ENCODE assay signal across 15 cellular contexts in the genomic region with DNA sequence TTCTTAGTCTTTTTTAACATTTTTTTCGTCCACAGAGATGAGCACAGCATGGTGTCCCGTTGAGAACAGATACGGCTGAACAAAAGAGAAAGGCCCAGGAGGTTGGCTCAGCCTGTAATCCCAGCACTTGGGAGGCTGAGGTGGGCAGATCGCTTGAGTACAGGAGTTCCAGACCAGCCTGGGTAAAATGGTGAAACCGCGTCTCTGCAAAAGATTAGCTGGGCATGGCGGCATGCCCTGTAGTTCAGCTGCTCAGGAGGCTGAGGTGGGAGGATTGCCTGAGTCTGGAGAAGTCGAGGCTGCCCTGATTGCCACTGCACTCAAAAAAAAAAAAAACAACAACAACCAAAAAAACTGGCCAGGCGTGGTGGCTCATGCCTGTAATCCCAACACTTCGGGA.
"Had no signal": no experiment of that assay in that cellular context is flagged by ENCODE, and none has a peak within 500 bp of the region (broad histone marks: within the 10 kb centered on the region; RNA-seq: fewer than 3 reads in every experiment).

No MANE protein-coding gene starts in this region.

- H3K4me3 Mint-ChIP-seq: mesothelial cell of epicardium, neural progenitor cell had no signal

- DNase-seq: activated CD4-positive, alpha-beta T cell treated with anti-CD3 and anti-CD28 coated beads, Interleukin-2, amount 50 U/mL, for 48 hours; activated naive CD4-positive, alpha-beta T cell treated with Interleukin-2 at 50 U/mL for 16 hours; dermis blood vessel endothelial cell; SHP77; SK-N-SH; stimulated activated CD4-positive, alpha-beta T cell treated with anti-CD3 and anti-CD28 coated beads, Interleukin-15, amount 100 ng/mL, for 24 hours; stimulated activated CD4-positive, alpha-beta T cell treated with anti-CD3 and anti-CD28 coated beads, Interleukin-4, amount 100 ng/mL, for 24 hours; stimulated activated naive CD4-positive, alpha-beta T cell treated with Interleukin-2 at 50 U/mL for 16 hours; T-helper 1 cell; T1000 had no signal

- H3K4me1 Mint-ChIP-seq: mesothelial cell of epicardium, neural progenitor cell had no signal

- H3K27me3 ChIP-seq: ascending aorta, neural progenitor cell, ovary, suprapubic skin had no signal

- H3K36me3 ChIP-seq: neural progenitor cell, ovary had no signal

- H3K4me3 ChIP-seq: ascending aorta, neural progenitor cell, ovary, suprapubic skin had no signal

- H3K9me3 ChIP-seq: ascending aorta, ovary, SK-N-SH, suprapubic skin had no signal

- H3K27ac ChIP-seq: ascending aorta, neural progenitor cell, ovary, suprapubic skin had no signal

- H3K4me1 ChIP-seq: ascending aorta, neural progenitor cell had no signal

- H3K27ac Mint-ChIP-seq: mesothelial cell of epicardium, neural progenitor cell had no signal

- H3K9me3 Mint-ChIP-seq: mesothelial cell of epicardium, neural progenitor cell had no signal
